10 cellular contexts compared by ENCODE assay signal in genomic region chr1:1910033-1910465, GRCh38. TPM values are rescaled to one million over a fixed set of nuclear protein-coding genes. Genes with fewer than 3 reads are reported as not detected.
DNase-seq lines count a peak whose midpoint lies in the region; ATAC-seq, FAIRE-seq and TF ChIP-seq lines count a peak whose summit lies in the region.
"Had no signal": no experiment of that assay in that cellular context is flagged by ENCODE, and none has a peak within 500 bp of the region (broad histone marks: within the 10 kb centered on the region; RNA-seq: fewer than 3 reads in every experiment).

No MANE protein-coding gene starts in this region.

- no peak for ATAC-seq in activated T-cell treated with anti-CD3 and anti-CD28 coated beads, Interleukin-2, amount 50 U/mL, for 72 hours (replicated peaks in 1 of 2)
- ATAC-seq in HepG2 (no peak), HG02678 (IDR thresholded peaks at IDR 0.05; ENCODE audit: unreplicated experiment) (no peak), GM21360 (IDR thresholded peaks at IDR 0.05; ENCODE audit: unreplicated experiment) (no peak)

- H3K27me3 ChIP-seq in HepG2 (ENCODE audit: control insufficient read depth in 1 of 2, insufficient read depth in 2 of 2, low read length in 2 of 2) (peaks cover 5 to 31% of the 10 kb centered on the region in 2 experiments), tibial artery (peaks cover 0 to 12% of the 10 kb centered on the region in 2 donors)

- no TSS peak for BruUV-seq in HepG2 (replicated peaks; lab: Mats Ljungman, UMichigan)

- no peak overlapping the region for H3K27ac Mint-ChIP-seq in activated T-cell treated with anti-CD3 and anti-CD28 coated beads, Interleukin-2, amount 50 U/mL, for 72 hours

- H3K4me1 ChIP-seq in HepG2 (ENCODE audit: insufficient read depth, low read length) (peaks cover 62% of the 10 kb centered on the region), tibial artery (peaks cover 4 to 34% (median 22%) of the 10 kb centered on the region in 4 donors)

- no peaks in the 10 kb centered on the region for H3K9me3 Mint-ChIP-seq in activated T-cell treated with anti-CD3 and anti-CD28 coated beads, Interleukin-2, amount 50 U/mL, for 72 hours

- DNase-seq in activated T-cell treated with anti-CD3 and anti-CD28 coated beads, Interleukin-2, amount 50 U/mL, for 72 hours: no peak
- no peak for DNase-seq in activated T-cell treated with anti-CD3 and anti-CD28 coated beads, Interleukin-2, amount 50 U/mL, for 48 hours
- DNase-seq in HepG2 (ENCODE audit: low spot score): no peak
- peak in 1 of 2 donors; percentile 11 for DNase-seq in tibial artery
- DNase-seq in SW 1271 (lab: John Stamatoyannopoulos, UW): no peak
- DNase-seq: OCI-M1 had no signal

- H3K27me3 Mint-ChIP-seq in activated T-cell treated with anti-CD3 and anti-CD28 coated beads, Interleukin-2, amount 50 U/mL, for 72 hours (ENCODE audit: low read depth): no peaks in the 10 kb centered on the region

- intact Hi-C loops in HepG2 (cut with micrococcal nuclease; ENCODE audit: unreplicated experiment): no loop called here
- intact Hi-C loops in tibial artery (cut with DNase I; ENCODE audit: low total_unique reads): no loop called here

- no peak for FAIRE-seq in HepG2 (lab: Jason Lieb, UNC)

- TF ChIP-seq RAD21 in HepG2 (CRISPR knock-in tag; IDR thresholded peaks at IDR 0.05): no peak

- H3K27ac ChIP-seq in angular gyrus (ENCODE audit: low read depth, low read length): peak overlapping the region; percentile 19
- H3K27ac ChIP-seq in HepG2 (ENCODE audit: extremely low read length, insufficient read depth, low read length): no peak overlapping the region
- peak overlapping the region; percentile 85 to 88 for H3K27ac ChIP-seq in tibial artery

- H3K9me3 ChIP-seq in HepG2 (ENCODE audit: low read length) (no peaks in the 10 kb centered on the region), tibial artery (no peaks in the 10 kb centered on the region)

- H3K36me3 ChIP-seq in HepG2 (replicated peaks in 1 of 2; ENCODE audit: control insufficient read depth in 1 of 2, insufficient read depth in 2 of 2, low read length in 2 of 2) (no peaks in the 10 kb centered on the region), tibial artery (no peaks in the 10 kb centered on the region)

- WGBS in HepG2 (ENCODE audit: low lambda C conversion rate): 37% methylated on average over 6 of the region's 6 CpGs

- no peaks in the 10 kb centered on the region for H3K79me2 ChIP-seq in HepG2 (ENCODE audit: insufficient read depth, low read length)

- TF ChIP-seq EP300 in HepG2 (IDR thresholded peaks at IDR 0.05; ENCODE audit: low read depth in 2 of 2, low read length in 2 of 2) (no peak), HepG2 (CRISPR knock-in tag; IDR thresholded peaks at IDR 0.05; ENCODE audit: borderline replicate concordance) (no peak)

- in situ Hi-C loops in HepG2 (cut with HindIII; ENCODE audit: extremely low pct_ligation_motif_present, low pct_unique_long_range_greater_than_20kb): no loop called here

- POLR2A ChIA-PET in HepG2 (lab: Yijun Ruan, JAX): interaction anchor here (1.5 to 3.1 kb wide), 6 partner anchors 11 to 142 kb away, joined by 4 to 21 read pairs (median 10); no protein-coding TSS in a partner anchor

- H4K20me1 ChIP-seq in HepG2 (ENCODE audit: insufficient read depth, low read length): no peaks in the 10 kb centered on the region

- peaks cover 23% of the 10 kb centered on the region for H3K4me1 Mint-ChIP-seq in activated T-cell treated with anti-CD3 and anti-CD28 coated beads, Interleukin-2, amount 50 U/mL, for 72 hours (ENCODE audit: low read depth)

- H3K4me3 ChIP-seq in HepG2 (replicated peaks in 1 of 3; ENCODE audit: insufficient read depth in 1 of 3, low read depth in 2 of 3, low read length in 3 of 3) (peak overlapping the region in 2 of 3 experiments; percentile 18 to 63; a peak in 1 of 6 replicates), tibial artery (peak overlapping the region; percentile 63 to 79)

- CTCF ChIA-PET in HepG2 (lab: Yijun Ruan, JAX; ENCODE audit: low intra/inter-chr PET ratio, low total read pairs): interaction anchor here (1.1 kb wide), 1 partner anchor 135 kb away, joined by 3 read pairs; no protein-coding TSS in a partner anchor

- no peak for TF ChIP-seq CTCF in HepG2 (CRISPR knock-in tag; IDR thresholded peaks at IDR 0.05)
- no peak for TF ChIP-seq CTCF in tibial artery (IDR thresholded peaks at IDR 0.05)

- TF ChIP-seq POLR2A in HepG2 (IDR thresholded peaks at IDR 0.05; ENCODE audit: insufficient read depth in 1 of 2, low read depth in 2 of 2, low read length in 2 of 2): no peak

- no peak overlapping the region for H2AFZ ChIP-seq in HepG2 (ENCODE audit: low read length)

- H3K4me3 Mint-ChIP-seq in activated T-cell treated with anti-CD3 and anti-CD28 coated beads, Interleukin-2, amount 50 U/mL, for 72 hours: peak overlapping the region; percentile 87 to 91

- no peak overlapping the region; the same call in 1 of the 2 replicates for H3K9ac ChIP-seq in HepG2 (ENCODE audit: insufficient read depth, low read depth, low read length)

- H3K4me2 ChIP-seq in HepG2 (ENCODE audit: low read depth, low read length): peak overlapping the region; percentile 70

- no peaks in the 10 kb centered on the region for H3K36me3 Mint-ChIP-seq in activated T-cell treated with anti-CD3 and anti-CD28 coated beads, Interleukin-2, amount 50 U/mL, for 72 hours (ENCODE audit: insufficient read depth in 2 of 2)

RNA-seq across cellular contexts. Expression of gene CALML6, which starts 5.0 kb away (rescaled TPM):
- total RNA-seq in activated T-cell treated with anti-CD3 and anti-CD28 coated beads, Interleukin-2, amount 50 U/mL, for 72 hours: 1 to 10 TPM; 1.8 TPM
- total RNA-seq in HepG2 (2016; rRNA removed; fragmentation: Illumina TruSeq; extraction: Trizol): 0.11 TPM in 1 of 2 replicates, not detected in the other
- total RNA-seq in HepG2 (2016; cell fraction: cytosol; rRNA removed; fragmentation: Illumina TruSeq; extraction: Trizol; ENCODE audit: low read depth): not detected in 2 replicates
- total RNA-seq in HepG2 (2016; cell fraction: insoluble cytoplasmic fraction; rRNA removed; fragmentation: Illumina TruSeq; extraction: Trizol): 0.13 TPM in 1 of 2 replicates, not detected in the other
- not detected in 2 replicates for total RNA-seq in HepG2 (2016; cell fraction: membrane; rRNA removed; fragmentation: Illumina TruSeq; extraction: Trizol)
- not detected in 2 replicates for total RNA-seq in HepG2 (2016; cell fraction: nucleus; rRNA removed; fragmentation: Illumina TruSeq; extraction: Trizol)
- 0.12 TPM in 1 of 2 replicates, not detected in the other for polyA plus RNA-seq in HepG2 (2011; rRNA removed)
- not detected in 2 replicates for polyA plus RNA-seq in HepG2 (2011; cell fraction: cytosol; rRNA removed)
- 0.80 and 1.5 TPM in 2 replicates for polyA plus RNA-seq in HepG2 (2011; cell fraction: nucleus; rRNA removed)
- not detected in 2 replicates for polyA plus RNA-seq in HepG2 (2012)
- not detected in 2 replicates for polyA plus RNA-seq in HepG2 (2016; cell fraction: cytosol; fragmentation: Illumina TruSeq; extraction: Trizol; ENCODE audit: low read depth)
- not detected in 2 replicates for polyA plus RNA-seq in HepG2 (2016; cell fraction: insoluble cytoplasmic fraction; fragmentation: Illumina TruSeq; extraction: Trizol; ENCODE audit: low read depth)
- not detected in 2 replicates for polyA plus RNA-seq in HepG2 (2016; cell fraction: membrane; fragmentation: Illumina TruSeq; extraction: Trizol; ENCODE audit: low read depth)
- polyA plus RNA-seq in HepG2 (2016; cell fraction: nucleus; fragmentation: Illumina TruSeq; extraction: Trizol; ENCODE audit: insufficient read depth, low read depth): 0.38 and 0.87 TPM in 2 replicates
- polyA minus RNA-seq in HepG2 (2011; rRNA and poly(A)+ RNA removed; ENCODE audit: low replicate concordance): not detected in 2 replicates
- polyA minus RNA-seq in HepG2 (2011; cell fraction: cytosol; rRNA and poly(A)+ RNA removed): not detected in 2 replicates
- 0.64 TPM in 1 of 2 replicates, not detected in the other for polyA minus RNA-seq in HepG2 (2011; cell fraction: nucleus; rRNA and poly(A)+ RNA removed)
- total RNA-seq: lung microvascular endothelial cell had no signal

RNA-seq across cellular contexts. Expression of gene TMEM52, which starts 9.0 kb away (rescaled TPM):
- 1 to 10 TPM in 1 of 2 donors, under 1 TPM in 1; 0.88 to 1.0 TPM for total RNA-seq in activated T-cell treated with anti-CD3 and anti-CD28 coated beads, Interleukin-2, amount 50 U/mL, for 72 hours
- 12.9 and 18.7 TPM in 2 replicates for total RNA-seq in HepG2 (2016; rRNA removed; fragmentation: Illumina TruSeq; extraction: Trizol)
- total RNA-seq in HepG2 (2016; cell fraction: cytosol; rRNA removed; fragmentation: Illumina TruSeq; extraction: Trizol; ENCODE audit: low read depth): 49.1 and 56.2 TPM in 2 replicates
- total RNA-seq in HepG2 (2016; cell fraction: insoluble cytoplasmic fraction; rRNA removed; fragmentation: Illumina TruSeq; extraction: Trizol): 9.2 and 18.5 TPM in 2 replicates
- total RNA-seq in HepG2 (2016; cell fraction: membrane; rRNA removed; fragmentation: Illumina TruSeq; extraction: Trizol): 52.4 and 62.3 TPM in 2 replicates
- total RNA-seq in HepG2 (2016; cell fraction: nucleus; rRNA removed; fragmentation: Illumina TruSeq; extraction: Trizol): 7.7 and 11.9 TPM in 2 replicates
- 13.2 and 15.3 TPM in 2 replicates for polyA plus RNA-seq in HepG2 (2011; rRNA removed)
- polyA plus RNA-seq in HepG2 (2011; cell fraction: cytosol; rRNA removed): 12.8 and 25.5 TPM in 2 replicates
- 29.4 and 36.3 TPM in 2 replicates for polyA plus RNA-seq in HepG2 (2011; cell fraction: nucleus; rRNA removed)
- 6.6 and 7.8 TPM in 2 replicates for polyA plus RNA-seq in HepG2 (2012)
- 77.9 and 88.5 TPM in 2 replicates for polyA plus RNA-seq in HepG2 (2016; cell fraction: cytosol; fragmentation: Illumina TruSeq; extraction: Trizol; ENCODE audit: low read depth)
- 13.6 and 17.5 TPM in 2 replicates for polyA plus RNA-seq in HepG2 (2016; cell fraction: insoluble cytoplasmic fraction; fragmentation: Illumina TruSeq; extraction: Trizol; ENCODE audit: low read depth)
- polyA plus RNA-seq in HepG2 (2016; cell fraction: membrane; fragmentation: Illumina TruSeq; extraction: Trizol; ENCODE audit: low read depth): 69.4 and 73.4 TPM in 2 replicates
- 21.1 and 21.2 TPM in 2 replicates for polyA plus RNA-seq in HepG2 (2016; cell fraction: nucleus; fragmentation: Illumina TruSeq; extraction: Trizol; ENCODE audit: insufficient read depth, low read depth)
- polyA minus RNA-seq in HepG2 (2011; rRNA and poly(A)+ RNA removed; ENCODE audit: low replicate concordance): 1.1 and 27.0 TPM in 2 replicates
- polyA minus RNA-seq in HepG2 (2011; cell fraction: cytosol; rRNA and poly(A)+ RNA removed): 7.6 and 7.8 TPM in 2 replicates
- polyA minus RNA-seq in HepG2 (2011; cell fraction: nucleus; rRNA and poly(A)+ RNA removed): 2.3 and 2.6 TPM in 2 replicates

RNA-seq across cellular contexts. Expression of gene GNB1, which starts 19.2 kb away (rescaled TPM):
- total RNA-seq in activated T-cell treated with anti-CD3 and anti-CD28 coated beads, Interleukin-2, amount 50 U/mL, for 72 hours: 100 to 1,000 TPM; 350 to 418 TPM
- 66.2 and 76.7 TPM in 2 replicates for total RNA-seq in HepG2 (2016; rRNA removed; fragmentation: Illumina TruSeq; extraction: Trizol)
- total RNA-seq in HepG2 (2016; cell fraction: cytosol; rRNA removed; fragmentation: Illumina TruSeq; extraction: Trizol; ENCODE audit: low read depth): 98.5 and 108 TPM in 2 replicates
- 68.2 and 68.8 TPM in 2 replicates for total RNA-seq in HepG2 (2016; cell fraction: insoluble cytoplasmic fraction; rRNA removed; fragmentation: Illumina TruSeq; extraction: Trizol)
- 163 and 168 TPM in 2 replicates for total RNA-seq in HepG2 (2016; cell fraction: membrane; rRNA removed; fragmentation: Illumina TruSeq; extraction: Trizol)
- total RNA-seq in HepG2 (2016; cell fraction: nucleus; rRNA removed; fragmentation: Illumina TruSeq; extraction: Trizol): 45.2 and 49.3 TPM in 2 replicates
- 327 and 345 TPM in 2 replicates for polyA plus RNA-seq in HepG2 (2011; rRNA removed)
- 278 and 286 TPM in 2 replicates for polyA plus RNA-seq in HepG2 (2011; cell fraction: cytosol; rRNA removed)
- polyA plus RNA-seq in HepG2 (2011; cell fraction: nucleus; rRNA removed): 169 and 179 TPM in 2 replicates
- 196 and 197 TPM in 2 replicates for polyA plus RNA-seq in HepG2 (2012)
- 302 and 370 TPM in 2 replicates for polyA plus RNA-seq in HepG2 (2016; cell fraction: cytosol; fragmentation: Illumina TruSeq; extraction: Trizol; ENCODE audit: low read depth)
- 201 and 257 TPM in 2 replicates for polyA plus RNA-seq in HepG2 (2016; cell fraction: insoluble cytoplasmic fraction; fragmentation: Illumina TruSeq; extraction: Trizol; ENCODE audit: low read depth)
- 387 and 445 TPM in 2 replicates for polyA plus RNA-seq in HepG2 (2016; cell fraction: membrane; fragmentation: Illumina TruSeq; extraction: Trizol; ENCODE audit: low read depth)
- polyA plus RNA-seq in HepG2 (2016; cell fraction: nucleus; fragmentation: Illumina TruSeq; extraction: Trizol; ENCODE audit: insufficient read depth, low read depth): 156 and 160 TPM in 2 replicates
- 349 and 450 TPM in 2 replicates for polyA minus RNA-seq in HepG2 (2011; rRNA and poly(A)+ RNA removed; ENCODE audit: low replicate concordance)
- 168 and 187 TPM in 2 replicates for polyA minus RNA-seq in HepG2 (2011; cell fraction: cytosol; rRNA and poly(A)+ RNA removed)
- 63.1 and 70.6 TPM in 2 replicates for polyA minus RNA-seq in HepG2 (2011; cell fraction: nucleus; rRNA and poly(A)+ RNA removed)

Comparison
In these comparisons a context has a peak if more than half of its experiments do, and no peak if none do; other contexts are left out.
1. RNA of gene TMEM52, which starts 9.0 kb away (total RNA-seq): 7.7 to 62.3 TPM in HepG2; 0.88 to 1.0 TPM in activated T-cell treated with anti-CD3 and anti-CD28 coated beads, Interleukin-2, amount 50 U/mL, for 72 hours; every median in the first group is over 4 times any median in the second.